ENCODE assay signal across 4 cellular contexts in genomic region chr9:96938957-96939356, GRCh38. TPM values are rescaled to one million over a fixed set of nuclear protein-coding genes. Genes with fewer than 3 reads are reported as not detected.
"Had no signal": no experiment of that assay in that cellular context is flagged by ENCODE, and none has a peak within 500 bp of the region (broad histone marks: within the 10 kb centered on the region; RNA-seq: fewer than 3 reads in every experiment).

No MANE protein-coding gene starts in this region.

RNA-seq across cellular contexts. Expression of gene NUTM2G, which starts 10.3 kb away (rescaled TPM):
- total RNA-seq: LHCN-M2, M059J, MCF 10A, NCI-H460 had no signal
